8 cellular contexts compared by ENCODE assay signal in genomic region chr19:30123611-30124010, GRCh38.
"Had no signal": no experiment of that assay in that cellular context is flagged by ENCODE, and none has a peak within 500 bp of the region (broad histone marks: within the 10 kb centered on the region; RNA-seq: fewer than 3 reads in every experiment).

No MANE protein-coding gene starts in this region.

- H2AFZ ChIP-seq: GM23338 had no signal

- FAIRE-seq: H1, H54, HepG2 had no signal

- H3K4me2 ChIP-seq: GM23338 had no signal

- H3K27ac ChIP-seq: HL-60 had no signal

- DNase-seq: H9, HCEC 1CT, KBM-7 had no signal

- ATAC-seq: GM23338, HepG2 had no signal

- H3K4me3 ChIP-seq: GM23338 had no signal
